ENCODE assay signal across 25 cellular contexts in genomic region chr11:47994417-47994816, GRCh38.
"Had no signal": no experiment of that assay in that cellular context is flagged by ENCODE, and none has a peak within 500 bp of the region (broad histone marks: within the 10 kb centered on the region; RNA-seq: fewer than 3 reads in every experiment).

No MANE protein-coding gene starts in this region.

- ATAC-seq: activated CD8-positive, alpha-beta memory T cell treated with anti-CD3 and anti-CD28 coated beads, Interleukin-2, amount 10 ng/mL, durations not matched to agents 7 days and 5 days; activated naive CD4-positive, alpha-beta T cell treated with anti-CD3 and anti-CD28 coated beads, Interleukin-2, amount 50 U/mL, for 72 hours; activated naive CD8-positive, alpha-beta T cell treated with anti-CD3 and anti-CD28 coated beads, Interleukin-2, amount 50 U/mL, for 24 hours; WTC11 had no signal

- H3K27me3 ChIP-seq: brain microvascular endothelial cell, cardiac muscle cell had no signal

- DNase-seq: activated CD4-positive, alpha-beta T cell treated with anti-CD3 and anti-CD28 coated beads for 1 hour; activated CD4-positive, alpha-beta T cell treated with anti-CD3 and anti-CD28 coated beads, Interleukin-2, amount 10 ng/mL, durations not matched to agents 24 days and 14 days; activated CD4-positive, alpha-beta T cell treated with anti-CD3 and anti-CD28 coated beads, Interleukin-2, amount 50 U/mL, for 48 hours; activated CD8-positive, alpha-beta memory T cell treated with anti-CD3 and anti-CD28 coated beads, Interleukin-2, amount 10 ng/mL, durations not matched to agents 7 days and 5 days; activated effector memory CD4-positive, alpha-beta T cell treated with anti-CD3 and anti-CD28 coated beads, Interleukin-2, amount 50 U/mL, for 16 hours; activated naive CD4-positive, alpha-beta T cell treated with Interleukin-2 at 50 U/mL for 16 hours; activated naive CD8-positive, alpha-beta T cell treated with anti-CD3 and anti-CD28 coated beads, Interleukin-2, amount 50 U/mL, for 24 hours; activated T-cell treated with anti-CD3 and anti-CD28 coated beads, Interleukin-2, amount 50 U/mL, for 24 hours; brain microvascular endothelial cell; KG1; NCI-H1048; NCI-H146; NCI-H187 treated with DMSO at 0.1 percent for 48 hours; NCI-H2081 treated with DMSO at 0.1 percent for 48 hours; NCI-H345; NCI-H510A; NCI-H526 treated with DMSO at 0.1 percent for 48 hours; NCI-H82; OCI-M1; SHP77 treated with DMSO at 0.1 percent for 48 hours had no signal

- FAIRE-seq: colon, RCC 7860 had no signal

- H3K36me3 ChIP-seq: brain microvascular endothelial cell, cardiac muscle cell had no signal

- H3K27ac ChIP-seq: cardiac muscle cell had no signal

- H3K4me3 ChIP-seq: cardiac muscle cell had no signal
